ENCODE assay signal across 30 cellular contexts in the genomic region with DNA sequence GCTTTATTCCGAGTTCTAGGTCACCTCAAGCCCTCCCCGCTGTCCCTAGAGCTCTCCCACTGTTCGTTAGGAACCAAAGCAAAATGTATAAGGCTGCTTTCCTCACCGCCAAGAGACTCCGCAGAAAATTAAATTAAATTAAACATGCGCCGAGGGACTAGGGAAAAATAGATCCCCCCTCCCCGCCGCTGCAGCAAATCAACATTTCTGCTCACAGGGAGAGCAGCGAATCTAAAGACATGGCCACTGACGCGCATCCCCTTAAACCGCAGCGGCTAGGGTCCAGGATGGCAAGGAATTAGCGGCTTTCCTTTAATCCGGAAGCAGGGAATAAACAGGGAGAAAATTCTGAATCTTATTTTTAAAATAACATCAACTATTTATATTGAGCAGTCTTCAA. TPM values are rescaled to one million over a fixed set of nuclear protein-coding genes. Genes with fewer than 3 reads are reported as not detected.
DNase-seq lines count a peak whose midpoint lies in the region; ATAC-seq, FAIRE-seq and TF ChIP-seq lines count a peak whose summit lies in the region.
"Had no signal": no experiment of that assay in that cellular context is flagged by ENCODE, and none has a peak within 500 bp of the region (broad histone marks: within the 10 kb centered on the region; RNA-seq: fewer than 3 reads in every experiment).

No MANE protein-coding gene starts in this region.

- H3K4me1 ChIP-seq in HUES6 (ENCODE audit: control insufficient read depth, insufficient read depth, low read length) (peaks cover 62% of the 10 kb centered on the region), astrocyte (ENCODE audit: insufficient read depth, low read length) (no peaks in the 10 kb centered on the region), iPS-18a (ENCODE audit: control insufficient read depth, low read depth, low read length) (peaks cover 70% of the 10 kb centered on the region), psoas muscle (no peaks in the 10 kb centered on the region)

- no peak for ATAC-seq in psoas muscle
- ATAC-seq in GM18909 (IDR thresholded peaks at IDR 0.05; ENCODE audit: poor library complexity, unreplicated experiment), result no peak
- ATAC-seq: activated CD8-positive, alpha-beta T cell treated with anti-CD3 and anti-CD28 coated beads, Interleukin-2, amount 10 ng/mL, durations not matched to agents 7 days and 5 days; right cardiac atrium; stimulated activated naive B cell treated with anti-CD40 and anti-IgM and Interleukin-4, amounts not matched to agents 10 μg/mL and 1 μg/mL and 100 μg/mL, for 72 hours had no signal

- peaks cover 79% of the 10 kb centered on the region for H3K27me3 Mint-ChIP-seq in astrocyte (ENCODE audit: low read depth, unreplicated experiment)

- TF ChIP-seq CTCF in astrocyte (IDR thresholded peaks at IDR 0.05; ENCODE audit: insufficient read depth, low read depth, low read length), result no peak
- TF ChIP-seq CTCF in psoas muscle (IDR thresholded peaks at IDR 0.05), result no peak

- H3K79me2 ChIP-seq in astrocyte (ENCODE audit: insufficient read depth, low read length), result no peaks in the 10 kb centered on the region

- no peaks in the 10 kb centered on the region; the same call in 1 of the 2 replicates for H3K36me3 ChIP-seq in HUES6 (ENCODE audit: control insufficient read depth, insufficient read depth, low read length)
- no peaks in the 10 kb centered on the region for H3K36me3 ChIP-seq in astrocyte (ENCODE audit: insufficient read depth, low read length)
- H3K36me3 ChIP-seq in iPS-18a (ENCODE audit: control insufficient read depth, low read depth, low read length), result no peaks in the 10 kb centered on the region
- no peaks in the 10 kb centered on the region for H3K36me3 ChIP-seq in psoas muscle (ENCODE audit: insufficient read depth in 1 of 2, low read depth in 1 of 2)
- H3K36me3 ChIP-seq: adrenal gland, esophagus muscularis mucosa, uterus had no signal

- intact Hi-C loops in psoas muscle (cut with DNase I), result loop anchor here in 1 of 2 donors (5.0 kb wide), 2 partner anchors 728 to 1223 kb away; no protein-coding TSS in a partner anchor

- H3K27ac ChIP-seq in HUES6 (ENCODE audit: low read depth, low read length), result no peak overlapping the region
- no peak overlapping the region for H3K27ac ChIP-seq in astrocyte (ENCODE audit: low read depth, low read length)
- no peak overlapping the region for H3K27ac ChIP-seq in iPS-18a (ENCODE audit: low read length)
- H3K27ac ChIP-seq in psoas muscle, result no peak overlapping the region
- H3K27ac ChIP-seq: adrenal gland, esophagus muscularis mucosa, testis, uterus had no signal

- DNase-seq in astrocyte (ENCODE audit: low read depth), result no peak
- peak; percentile 63 for DNase-seq in retina
- DNase-seq in psoas muscle, result no peak
- DNase-seq in A172 (ENCODE audit: low spot score), result no peak
- DNase-seq: activated CD4-positive, alpha-beta T cell treated with anti-CD3 and anti-CD28 coated beads for 1 hour; activated CD8-positive, alpha-beta T cell treated with anti-CD3 and anti-CD28 coated beads, Interleukin-2, amount 10 ng/mL, durations not matched to agents 7 days and 5 days; activated gamma-delta T cell treated with Interleukin-2 at 50 U/mL for 16 hours; activated T-cell treated with anti-CD3 and anti-CD28 coated beads for 4 hours; adrenal gland; effector CD8-positive, alpha-beta T cell; KBM-7; MM.1S; NCI-H1436; NCI-H2107; NCI-H510A; stimulated activated CD4-positive, alpha-beta T cell treated with anti-CD3 and anti-CD28 coated beads, Interleukin-12 subunit alpha, Interleukin-12 subunit beta, amount 100 ng/mL, for 4 hours; stimulated activated CD4-positive, alpha-beta T cell treated with anti-CD3 and anti-CD28 coated beads, Interleukin-4, amount 100 ng/mL, for 24 hours; stimulated activated naive B cell treated with anti-CD40 and anti-IgM and Interleukin-4, amounts not matched to agents 10 μg/mL and 1 μg/mL and 100 μg/mL, for 72 hours; testis; uterus had no signal

- peaks cover 6% of the 10 kb centered on the region for H3K9me3 Mint-ChIP-seq in astrocyte (ENCODE audit: unreplicated experiment)

- H3K9ac ChIP-seq in HUES6 (ENCODE audit: low read length) (no peak overlapping the region), astrocyte (ENCODE audit: low read length) (no peak overlapping the region), iPS-18a (ENCODE audit: low read length) (peak overlapping the region; percentile 65)

- peak overlapping the region; percentile 60 for H3K4me3 ChIP-seq in HUES6 (ENCODE audit: low read depth, low read length)
- H3K4me3 ChIP-seq in astrocyte (ENCODE audit: insufficient read depth, low read depth, low read length), result no peak overlapping the region
- H3K4me3 ChIP-seq in iPS-18a (ENCODE audit: low read length), result peak overlapping the region; percentile 61
- no peak overlapping the region for H3K4me3 ChIP-seq in psoas muscle
- H3K4me3 ChIP-seq: lung, uterus had no signal

- H2AFZ ChIP-seq in astrocyte (ENCODE audit: low read depth, low read length), result no peak overlapping the region

- H3K9me3 ChIP-seq in HUES6 (ENCODE audit: control insufficient read depth, insufficient read depth, low read depth, low read length), result no peaks in the 10 kb centered on the region
- H3K9me3 ChIP-seq in astrocyte (ENCODE audit: insufficient read depth, low read depth, low read length), result no peaks in the 10 kb centered on the region
- H3K9me3 ChIP-seq in iPS-18a (ENCODE audit: control insufficient read depth, low read depth, low read length), result no peaks in the 10 kb centered on the region
- no peaks in the 10 kb centered on the region for H3K9me3 ChIP-seq in psoas muscle
- H3K9me3 ChIP-seq: adrenal gland, esophagus muscularis mucosa, testis, uterus had no signal

- peak overlapping the region; percentile 60 for H3K4me3 Mint-ChIP-seq in astrocyte (ENCODE audit: unreplicated experiment)
- H3K4me3 Mint-ChIP-seq: activated CD8-positive, alpha-beta T cell treated with anti-CD3 and anti-CD28 coated beads, Interleukin-2, amount 10 ng/mL, durations not matched to agents 7 days and 5 days; T-helper 1 cell treated with Interleukin-12 subunit alpha and Interleukin-12 subunit beta and Interleukin-4 antibody, amounts not matched to agents 30 μg/mL and 1 μg/mL, for 36 hours had no signal

- no peak for FAIRE-seq in astrocyte (lab: Jason Lieb, UNC)
- FAIRE-seq: frontal cortex, RCC 7860 had no signal

- no peak overlapping the region for H3K4me2 ChIP-seq in astrocyte (ENCODE audit: low read length)

- no peak overlapping the region for H3K27ac Mint-ChIP-seq in astrocyte (ENCODE audit: unreplicated experiment)
- H3K27ac Mint-ChIP-seq: activated CD8-positive, alpha-beta T cell treated with anti-CD3 and anti-CD28 coated beads, Interleukin-2, amount 10 ng/mL, durations not matched to agents 7 days and 5 days; T-helper 1 cell treated with Interleukin-12 subunit alpha and Interleukin-12 subunit beta and Interleukin-4 antibody, amounts not matched to agents 30 μg/mL and 1 μg/mL, for 36 hours had no signal

- 20 to 23% (median 21%) methylated on average over 16 of the region's 16 CpGs for WGBS in psoas muscle, 3 donors

- H3K36me3 Mint-ChIP-seq in astrocyte (ENCODE audit: low read depth, unreplicated experiment), result peaks cover 3% of the 10 kb centered on the region

- no peaks in the 10 kb centered on the region for H4K20me1 ChIP-seq in astrocyte (ENCODE audit: insufficient read depth, low read length)

- H3K27me3 ChIP-seq in HUES6 (ENCODE audit: control insufficient read depth, insufficient read depth, low read length) (peaks cover 17% of the 10 kb centered on the region), astrocyte (ENCODE audit: insufficient read depth, low read length) (peaks cover 70% of the 10 kb centered on the region), iPS-18a (ENCODE audit: control insufficient read depth, insufficient read depth, low read length) (peaks cover 39% of the 10 kb centered on the region), psoas muscle (ENCODE audit: insufficient read depth in 3 of 3, low read length in 2 of 3) (peaks cover 16 to 100% (median 35%) of the 10 kb centered on the region in 3 donors)
- H3K27me3 ChIP-seq: testis had no signal

- peaks cover 2% of the 10 kb centered on the region for H3K4me1 Mint-ChIP-seq in astrocyte (ENCODE audit: low read depth, unreplicated experiment)

RNA-seq across cellular contexts. Expression of a gene that starts 7.6 kb away (rescaled TPM):
- 0.36 and 0.70 TPM in 2 replicates for total RNA-seq in astrocyte
- total RNA-seq in psoas muscle, result not detected
- not detected for polyA plus RNA-seq in psoas muscle
- total RNA-seq in A172 (2014; rRNA removed; shearing (Covaris generic)), result 0.71 TPM in 1 of 2 replicates, not detected in the other
- total RNA-seq: activated CD8-positive, alpha-beta T cell treated with anti-CD3 and anti-CD28 coated beads, Interleukin-2, amount 10 ng/mL, durations not matched to agents 7 days and 5 days; adrenal gland; esophagus muscularis mucosa; lung; osteocyte; right cardiac atrium; uterus had no signal
- polyA plus RNA-seq: adrenal gland, lung, right cardiac atrium had no signal

Comparison
In these comparisons a context has a peak if more than half of its experiments do, and no peak if none do; other contexts are left out.
1. H3K4me3 ChIP-seq: peak in HUES6 (single experiment) and iPS-18a (single experiment); none in astrocyte (single experiment) and psoas muscle (single experiment).